ENCODE assay signal across 8 cellular contexts in genomic region chr5:119411935-119412623, GRCh38. TPM values are rescaled to one million over a fixed set of nuclear protein-coding genes. Genes with fewer than 3 reads are reported as not detected.
DNase-seq lines count a peak whose midpoint lies in the region; ATAC-seq and TF ChIP-seq lines count a peak whose summit lies in the region.

No MANE protein-coding gene starts in this region.

- peak overlapping the region; percentile 32 for H3K9ac ChIP-seq in DND-41 (ENCODE audit: low read depth, low read length)

- peak overlapping the region; percentile 38 for H3K27ac Mint-ChIP-seq in activated T-helper 1 cell treated with anti-CD3 and anti-CD28 coated beads, Interleukin-12 subunit alpha, Interleukin-12 subunit beta, Interleukin-2, Interleukin-4 antibody, amounts not matched to agents 30 ng/mL and 10 ng/mL and 1 ng/mL, durations not matched to agents 14 hours and 24 hours and 36 hours
- peak overlapping the region; percentile 42 to 94 (median 87) for H3K27ac Mint-ChIP-seq in naive thymus-derived CD8-positive, alpha-beta T cell

- no peaks in the 10 kb centered on the region for H3K36me3 Mint-ChIP-seq in activated T-helper 1 cell treated with anti-CD3 and anti-CD28 coated beads, Interleukin-12 subunit alpha, Interleukin-12 subunit beta, Interleukin-2, Interleukin-4 antibody, amounts not matched to agents 30 ng/mL and 10 ng/mL and 1 ng/mL, durations not matched to agents 14 hours and 24 hours and 36 hours (ENCODE audit: low read depth)
- H3K36me3 Mint-ChIP-seq in naive thymus-derived CD8-positive, alpha-beta T cell: no peaks in the 10 kb centered on the region

- peak overlapping the region; percentile 51 for H3K4me2 ChIP-seq in DND-41 (ENCODE audit: insufficient read depth, low read length)

- H3K9me3 Mint-ChIP-seq in activated T-helper 1 cell treated with anti-CD3 and anti-CD28 coated beads, Interleukin-12 subunit alpha, Interleukin-12 subunit beta, Interleukin-2, Interleukin-4 antibody, amounts not matched to agents 30 ng/mL and 10 ng/mL and 1 ng/mL, durations not matched to agents 14 hours and 24 hours and 36 hours: no peaks in the 10 kb centered on the region
- no peaks in the 10 kb centered on the region for H3K9me3 Mint-ChIP-seq in naive thymus-derived CD8-positive, alpha-beta T cell

- DNase-seq in DND-41: peak; percentile 75
- peak; percentile 25 for DNase-seq in HuH-7.5 (ENCODE audit: low spot score)
- DNase-seq in OCI-M2 (lab: John Stamatoyannopoulos, UW; ENCODE audit: unreplicated experiment): peak; percentile 52
- peak; percentile 36 for DNase-seq in activated T-helper 1 cell treated with anti-CD3 and anti-CD28 coated beads, Interleukin-12 subunit alpha, Interleukin-12 subunit beta, Interleukin-2, Interleukin-4 antibody, amounts not matched to agents 30 ng/mL and 10 ng/mL and 1 ng/mL, durations not matched to agents 14 hours and 24 hours and 36 hours (ENCODE audit: low spot score)
- DNase-seq in fibroblast of the aortic adventitia (ENCODE audit: low read depth): peak; percentile 89
- peak; percentile 7 to 79 (median 58) for DNase-seq in naive thymus-derived CD8-positive, alpha-beta T cell
- DNase-seq in ureter (ENCODE audit: low spot score): peak; percentile 74

- POLR2A ChIA-PET in naive thymus-derived CD8-positive, alpha-beta T cell (lab: Charles Lee): interaction anchor here (0.6 to 2.2 kb wide), 8 partner anchors 75 to 424 kb away, joined by 4 to 13 read pairs (median 6); partner anchors contain the start of genes DMXL1 and DTWD2

- ATAC-seq in DND-41 (ENCODE audit: insufficient read depth, low read depth): peak; percentile 97
- peak; percentile 71 for ATAC-seq in GM21528 (IDR thresholded peaks at IDR 0.05; ENCODE audit: low FRiP score, unreplicated experiment)
- ATAC-seq in naive thymus-derived CD8-positive, alpha-beta T cell: peak; percentile 84 to 94

- H3K4me3 ChIP-seq in DND-41 (ENCODE audit: low read depth in 1 of 2, low read length in 2 of 2): peak overlapping the region in 1 of 2 experiments; percentile 44; a peak in 2 of 4 replicates
- H3K4me3 ChIP-seq in fibroblast of the aortic adventitia (ENCODE audit: low read depth, low read length): peak overlapping the region; percentile 70

- H2AFZ ChIP-seq in DND-41 (ENCODE audit: low read depth, low read length): peak overlapping the region; percentile 67

- no peaks in the 10 kb centered on the region for H3K27me3 ChIP-seq in DND-41 (ENCODE audit: insufficient read depth, low read length, poor library complexity)

- no peaks in the 10 kb centered on the region for H3K79me2 ChIP-seq in DND-41 (ENCODE audit: insufficient read depth, low read length)

- H3K4me1 Mint-ChIP-seq in activated T-helper 1 cell treated with anti-CD3 and anti-CD28 coated beads, Interleukin-12 subunit alpha, Interleukin-12 subunit beta, Interleukin-2, Interleukin-4 antibody, amounts not matched to agents 30 ng/mL and 10 ng/mL and 1 ng/mL, durations not matched to agents 14 hours and 24 hours and 36 hours (ENCODE audit: low read depth): peaks cover 35% of the 10 kb centered on the region
- H3K4me1 Mint-ChIP-seq in naive thymus-derived CD8-positive, alpha-beta T cell: peaks cover 3 to 42% (median 13%) of the 10 kb centered on the region in 4 donors

- intact Hi-C loops in activated T-helper 1 cell treated with anti-CD3 and anti-CD28 coated beads, Interleukin-12 subunit alpha, Interleukin-12 subunit beta, Interleukin-2, Interleukin-4 antibody, amounts not matched to agents 30 ng/mL and 10 ng/mL and 1 ng/mL, durations not matched to agents 14 hours and 24 hours and 36 hours (cut with micrococcal nuclease): loop anchor here (1.0 to 2.0 kb wide), 7 partner anchors 23 to 424 kb away; partner anchors contain the start of genes DMXL1 and DTWD2

- H3K36me3 ChIP-seq in DND-41 (ENCODE audit: insufficient read depth, low read length): no peaks in the 10 kb centered on the region

- no peaks in the 10 kb centered on the region for H4K20me1 ChIP-seq in DND-41 (ENCODE audit: insufficient read depth, low read length)

- H3K4me1 ChIP-seq in DND-41 (ENCODE audit: insufficient read depth, low read length): peaks cover 8% of the 10 kb centered on the region

- no peaks in the 10 kb centered on the region for H3K9me3 ChIP-seq in DND-41 (ENCODE audit: insufficient read depth, low read length, severe bottlenecking)

- peak overlapping the region; percentile 84 for H3K4me3 Mint-ChIP-seq in activated T-helper 1 cell treated with anti-CD3 and anti-CD28 coated beads, Interleukin-12 subunit alpha, Interleukin-12 subunit beta, Interleukin-2, Interleukin-4 antibody, amounts not matched to agents 30 ng/mL and 10 ng/mL and 1 ng/mL, durations not matched to agents 14 hours and 24 hours and 36 hours
- peak overlapping the region; percentile 85 to 95 (median 92) for H3K4me3 Mint-ChIP-seq in naive thymus-derived CD8-positive, alpha-beta T cell

- TF ChIP-seq CTCF in DND-41 (IDR thresholded peaks at IDR 0.05; ENCODE audit: borderline replicate concordance, extremely low read depth, low read length, poor library complexity, severe bottlenecking) (peak; percentile 98), fibroblast of the aortic adventitia (IDR thresholded peaks at IDR 0.05; ENCODE audit: insufficient read depth, low read length) (peak; percentile 94)

- H3K27ac ChIP-seq in DND-41 (ENCODE audit: low read length): peak overlapping the region; percentile 51

- H3K27me3 Mint-ChIP-seq in activated T-helper 1 cell treated with anti-CD3 and anti-CD28 coated beads, Interleukin-12 subunit alpha, Interleukin-12 subunit beta, Interleukin-2, Interleukin-4 antibody, amounts not matched to agents 30 ng/mL and 10 ng/mL and 1 ng/mL, durations not matched to agents 14 hours and 24 hours and 36 hours (ENCODE audit: insufficient read depth): peaks cover 4% of the 10 kb centered on the region
- H3K27me3 Mint-ChIP-seq in naive thymus-derived CD8-positive, alpha-beta T cell: peaks cover 0 to 3% (median 0%) of the 10 kb centered on the region in 5 donors

RNA-seq across cellular contexts. Expression of gene HSD17B4, which starts 40.2 kb away (rescaled TPM):
- total RNA-seq in activated T-helper 1 cell treated with anti-CD3 and anti-CD28 coated beads, Interleukin-12 subunit alpha, Interleukin-12 subunit beta, Interleukin-2, Interleukin-4 antibody, amounts not matched to agents 30 ng/mL and 10 ng/mL and 1 ng/mL, durations not matched to agents 14 hours and 24 hours and 36 hours: 65.6 and 78.2 TPM in 2 replicates
- total RNA-seq in fibroblast of the aortic adventitia (ENCODE audit: low replicate concordance) (122 and 175 TPM in 2 replicates), ureter (438 TPM)
- 10 to 100 TPM; 49.4 to 51.7 TPM for total RNA-seq in naive thymus-derived CD8-positive, alpha-beta T cell
- polyA plus RNA-seq in naive thymus-derived CD8-positive, alpha-beta T cell: 10 to 100 TPM; 43.3 to 64.9 (median 47.3) TPM

RNA-seq across cellular contexts. Expression of gene TNFAIP8, which starts 56.3 kb away (rescaled TPM):
- total RNA-seq in activated T-helper 1 cell treated with anti-CD3 and anti-CD28 coated beads, Interleukin-12 subunit alpha, Interleukin-12 subunit beta, Interleukin-2, Interleukin-4 antibody, amounts not matched to agents 30 ng/mL and 10 ng/mL and 1 ng/mL, durations not matched to agents 14 hours and 24 hours and 36 hours: 214 and 219 TPM in 2 replicates
- total RNA-seq in fibroblast of the aortic adventitia (ENCODE audit: low replicate concordance) (13.4 and 33.3 TPM in 2 replicates), ureter (25.3 TPM)
- 100 to 1,000 TPM; 176 to 177 TPM for total RNA-seq in naive thymus-derived CD8-positive, alpha-beta T cell
- polyA plus RNA-seq in naive thymus-derived CD8-positive, alpha-beta T cell: 100 to 1,000 TPM; 175 to 220 (median 188) TPM

Comparison
In these comparisons a context has a peak if more than half of its experiments do, and no peak if none do; other contexts are left out.
1. DNase-seq: peak in every context shown above with its lines; median percentile 89 in fibroblast of the aortic adventitia; 75 in DND-41; 74 in ureter; 58 in naive thymus-derived CD8-positive, alpha-beta T cell; 52 in OCI-M2; 36 in activated T-helper 1 cell treated with anti-CD3 and anti-CD28 coated beads, Interleukin-12 subunit alpha, Interleukin-12 subunit beta, Interleukin-2, Interleukin-4 antibody, amounts not matched to agents 30 ng/mL and 10 ng/mL and 1 ng/mL, durations not matched to agents 14 hours and 24 hours and 36 hours; 25 in HuH-7.5.